In genomic region chr1:42746436-42747105, GRCh38 we compare ENCODE assay signal across 22 cellular contexts. TPM values are rescaled to one million over a fixed set of nuclear protein-coding genes. Genes with fewer than 3 reads are reported as not detected.
DNase-seq lines count a peak whose midpoint lies in the region; ATAC-seq, FAIRE-seq and TF ChIP-seq lines count a peak whose summit lies in the region.
"Had no signal": no experiment of that assay in that cellular context is flagged by ENCODE, and none has a peak within 500 bp of the region (broad histone marks: within the 10 kb centered on the region; RNA-seq: fewer than 3 reads in every experiment).

No MANE protein-coding gene starts in this region.

- H3K9ac ChIP-seq in K562 (ENCODE audit: insufficient read depth in 1 of 2, low read depth in 2 of 2, low read length in 2 of 2), result no peak overlapping the region

- POLR2A ChIA-PET in K562 (lab: Yijun Ruan, JAX), result interaction anchor here (0.5 to 2.1 kb wide), 4 partner anchors 20 to 1641 kb away, joined by 3 to 6 read pairs (median 3); partner anchors contain the start of genes C1orf50, P3H1 and YBX1

- no peaks in the 10 kb centered on the region for H3K79me2 ChIP-seq in K562 (ENCODE audit: control insufficient read depth, insufficient read depth, low read length)

- in situ Hi-C loops in K562 (cut with MboI) (loop anchor here (10.0 to 25.0 kb wide), 2 partner anchors 159 to 402 kb away; no protein-coding TSS in a partner anchor), GM13977 (cut with MboI; ENCODE audit: low pct_unique_long_range_greater_than_20kb, low sequenced_read_pairs, unreplicated experiment) (loop anchor here (10.0 to 25.0 kb wide), 2 partner anchors 172 to 409 kb away; partner anchors contain the start of gene FOXJ3)

- 91% methylated on average over 10 of the region's 12 CpGs for WGBS in K562 (ENCODE audit: insufficient coverage, low coverage, missing lambda C conversion rate)

- no TSS peak for BruUV-seq in K562 (replicated peaks; lab: Mats Ljungman, UMichigan)

- peaks cover 8% of the 10 kb centered on the region for H3K9me1 ChIP-seq in K562 (ENCODE audit: control insufficient read depth, insufficient read depth, low read length)

- no peak overlapping the region for H2AFZ ChIP-seq in K562 (ENCODE audit: low read depth, low read length)
- H2AFZ ChIP-seq: GM23338 had no signal

- no peak for TF ChIP-seq EP300 in K562 (IDR thresholded peaks at IDR 0.05; ENCODE audit: low read length)

- H3K9me3 ChIP-seq in K562 (replicated peaks; ENCODE audit: control insufficient read depth, insufficient read depth, low read depth, low read length) (no peaks in the 10 kb centered on the region), mucosa of descending colon (no peaks in the 10 kb centered on the region)

- intact Hi-C loops in cardiac septum (cut with DNase I) (loop anchor here (2.0 to 10.0 kb wide), 3 partner anchors 168 to 599 kb away; no protein-coding TSS in a partner anchor), Right ventricle myocardium inferior (cut with DNase I) (loop anchor here (2.0 to 10.0 kb wide), 2 partner anchors 170 to 602 kb away; no protein-coding TSS in a partner anchor), K562 (cut with micrococcal nuclease) (no loop called here), mucosa of descending colon (cut with DNase I, micrococcal nuclease) (loop anchor here (1.0 to 10.0 kb wide), 2 partner anchors 168 to 172 kb away; no protein-coding TSS in a partner anchor)

- TF ChIP-seq RAD21 in K562 (CRISPR knock-in tag; conservative IDR thresholded peaks at IDR 0.05 in 1 of 2, IDR thresholded peaks at IDR 0.05 in 1 of 2), result no peak

- no peak for TF ChIP-seq CTCF in K562 (IDR thresholded peaks at IDR 0.05 in 2 of 3, conservative IDR thresholded peaks at IDR 0.05 in 1 of 3; ENCODE audit: insufficient read depth in 2 of 3, low read depth in 1 of 3, low read length in 3 of 3)
- TF ChIP-seq CTCF in mucosa of descending colon (IDR thresholded peaks at IDR 0.05), result no peak
- no peak for TF ChIP-seq CTCF in GM13977 (IDR thresholded peaks at IDR 0.05; ENCODE audit: extremely low read depth, insufficient read depth, missing control alignments)

- H3K4me1 ChIP-seq in K562 (replicated peaks in 1 of 2; ENCODE audit: control insufficient read depth in 2 of 2, insufficient read depth in 2 of 2, low read length in 2 of 2), result no peaks in the 10 kb centered on the region
- H3K4me1 ChIP-seq in mucosa of descending colon (ENCODE audit: low read depth), result no peaks in the 10 kb centered on the region

- TF ChIP-seq POLR2A in K562 (conservative IDR thresholded peaks at IDR 0.05), result no peak

- peaks cover 0 to 5% of the 10 kb centered on the region in 2 experiments; a peak in 1 of 5 replicates for H3K27me3 ChIP-seq in K562 (ENCODE audit: control insufficient read depth in 2 of 2, insufficient read depth in 2 of 2, low read length in 2 of 2)

- peaks cover 47% of the 10 kb centered on the region; the same call in 2 of the 3 replicates for H3K36me3 ChIP-seq in K562 (ENCODE audit: control insufficient read depth, insufficient read depth, low read length)
- no peaks in the 10 kb centered on the region for H3K36me3 ChIP-seq in mucosa of descending colon (ENCODE audit: low read depth)

- no peak overlapping the region for H3K4me3 ChIP-seq in K562
- H3K4me3 ChIP-seq in mucosa of descending colon, result no peak overlapping the region
- H3K4me3 ChIP-seq: GM12878, GM23338 had no signal

- no peak for ATAC-seq in Right ventricle myocardium inferior
- ATAC-seq in K562, result no peak
- peak; percentile 12 for ATAC-seq in mucosa of descending colon
- ATAC-seq in HG03442 (IDR thresholded peaks at IDR 0.05; ENCODE audit: unreplicated experiment), result no peak

- peak; percentile 63 for DNase-seq in cardiac septum (ENCODE audit: low spot score)
- DNase-seq in Right ventricle myocardium inferior (ENCODE audit: missing footprints), result no peak
- no peak for DNase-seq in K562 (ENCODE audit: extremely low read depth in 1 of 4, low spot score in 3 of 4)
- no peak for DNase-seq in mucosa of descending colon
- DNase-seq in NCI-H2171 (lab: John Stamatoyannopoulos, UW), result no peak
- DNase-seq in GM13977 (ENCODE audit: low spot score), result no peak
- DNase-seq: DMS 273 treated with DMSO at 0.1 percent for 48 hours, DMS79, EL, NCI-H1417 treated with DMSO at 0.1 percent for 48 hours, NCI-H2081 treated with DMSO at 0.1 percent for 48 hours had no signal

- no peak overlapping the region for H3K27ac ChIP-seq in K562 (ENCODE audit: extremely low read depth, low read depth, low read length)
- H3K27ac ChIP-seq: C4-2B had no signal

- H4K20me1 ChIP-seq in K562 (replicated peaks; ENCODE audit: control insufficient read depth, insufficient read depth, low read length), result no peaks in the 10 kb centered on the region

- CTCF ChIA-PET in K562 (lab: Yijun Ruan, JAX; ENCODE audit: low intra/inter-chr PET ratio), result interaction anchor here (0.9 to 1.4 kb wide), 2 partner anchors 169 to 600 kb away, joined by 3 to 10 read pairs; no protein-coding TSS in a partner anchor

- no peak for FAIRE-seq in K562 (lab: Jason Lieb, UNC)
- FAIRE-seq: GM12878 had no signal

- H3K4me2 ChIP-seq in K562 (ENCODE audit: insufficient read depth, low read length), result no peak overlapping the region
- H3K4me2 ChIP-seq: GM23338 had no signal

RNA-seq across cellular contexts. Expression of gene CLDN19, which starts 6.5 kb away (rescaled TPM):
- total RNA-seq in cardiac septum (not detected), Right ventricle myocardium inferior (not detected), K562 (2014; rRNA removed) (not detected in 2 replicates), K562 (2014; rRNA removed; fragmentation: Illumina TruSeq; extraction: Trizol) (not detected in 2 replicates), K562 (2015; rRNA removed; fragmentation: Illumina TruSeq; extraction: Trizol) (not detected in 2 replicates), K562 (2021) (not detected in 2 replicates), mucosa of descending colon (under 1 TPM in 1 of 3 donors, not detected in 2; 0.09 TPM)
- not detected in 2 replicates for total RNA-seq in K562 (2011; cell fraction: chromatin; rRNA removed; ENCODE audit: low replicate concordance)
- total RNA-seq in K562 (2011; cell fraction: nucleolus; rRNA removed), result not detected in 2 replicates
- total RNA-seq in K562 (2011; cell fraction: nucleoplasm; rRNA removed), result not detected in 2 replicates
- polyA plus RNA-seq in K562 (2011; rRNA removed) (not detected in 2 replicates), K562 (2014; fragmentation: Illumina TruSeq; extraction: Trizol) (not detected in 2 replicates), K562 (2014; fragmentation: Nextera tagmentation; extraction: Ambion mirVana) (not detected), K562 (2014; rRNA removed) (not detected in 2 replicates)
- polyA plus RNA-seq in K562 (2011; cell fraction: cytosol; rRNA removed), result 0.03 TPM in 1 of 2 replicates, not detected in the other
- not detected in 2 replicates for polyA plus RNA-seq in K562 (2011; cell fraction: nucleus; rRNA removed)
- polyA plus RNA-seq in K562 (2012), result 0.03 TPM in 1 of 2 replicates, not detected in the other
- not detected in 2 replicates for polyA minus RNA-seq in K562 (2011; rRNA and poly(A)+ RNA removed)
- not detected in 2 replicates for polyA minus RNA-seq in K562 (2011; cell fraction: cytosol; rRNA and poly(A)+ RNA removed)
- not detected in 2 replicates for polyA minus RNA-seq in K562 (2011; cell fraction: nucleus; rRNA and poly(A)+ RNA removed)
- total RNA-seq: A673; B cell; CD8-positive, alpha-beta memory T cell; GM12878; PC-3; RPMI7951; SK-MEL-5 had no signal
- polyA plus RNA-seq: CD8-positive, alpha-beta memory T cell; GM12878; IgD-negative memory B cell had no signal

RNA-seq across cellular contexts. Expression of gene P3H1, which starts 20.3 kb away (rescaled TPM):
- total RNA-seq in cardiac septum, result 12.2 TPM
- total RNA-seq in Right ventricle myocardium inferior, result 9.3 TPM
- total RNA-seq in K562 (2011; cell fraction: chromatin; rRNA removed; ENCODE audit: low replicate concordance), result 176 and 400 TPM in 2 replicates
- total RNA-seq in K562 (2011; cell fraction: nucleolus; rRNA removed), result 273 and 316 TPM in 2 replicates
- 218 and 223 TPM in 2 replicates for total RNA-seq in K562 (2011; cell fraction: nucleoplasm; rRNA removed)
- 45.7 and 55.3 TPM in 2 replicates for total RNA-seq in K562 (2014; rRNA removed)
- 22.5 and 26.1 TPM in 2 replicates for total RNA-seq in K562 (2014; rRNA removed; fragmentation: Illumina TruSeq; extraction: Trizol)
- 39.2 and 40.8 TPM in 2 replicates for total RNA-seq in K562 (2015; rRNA removed; fragmentation: Illumina TruSeq; extraction: Trizol)
- total RNA-seq in K562 (2021), result 79.5 and 81.7 TPM in 2 replicates
- polyA plus RNA-seq in K562 (2011; rRNA removed), result 60.9 and 92.0 TPM in 2 replicates
- polyA plus RNA-seq in K562 (2011; cell fraction: cytosol; rRNA removed), result 76.7 and 89.6 TPM in 2 replicates
- 482 and 572 TPM in 2 replicates for polyA plus RNA-seq in K562 (2011; cell fraction: nucleus; rRNA removed)
- 38.4 and 79.3 TPM in 2 replicates for polyA plus RNA-seq in K562 (2012)
- 52.1 and 55.8 TPM in 2 replicates for polyA plus RNA-seq in K562 (2014; fragmentation: Illumina TruSeq; extraction: Trizol)
- 1 to 10 TPM; 1.7 to 5.0 TPM for polyA plus RNA-seq in K562 (2014; fragmentation: Nextera tagmentation; extraction: Ambion mirVana)
- 50.1 and 62.9 TPM in 2 replicates for polyA plus RNA-seq in K562 (2014; rRNA removed)
- polyA minus RNA-seq in K562 (2011; rRNA and poly(A)+ RNA removed), result 61.5 and 64.9 TPM in 2 replicates
- 52.2 and 52.3 TPM in 2 replicates for polyA minus RNA-seq in K562 (2011; cell fraction: cytosol; rRNA and poly(A)+ RNA removed)
- polyA minus RNA-seq in K562 (2011; cell fraction: nucleus; rRNA and poly(A)+ RNA removed), result 97.6 and 154 TPM in 2 replicates
- total RNA-seq in mucosa of descending colon, result 10 to 100 TPM in 2 of 3 donors, 1 to 10 TPM in 1; 8.0 to 20.0 (median 14.5) TPM

RNA-seq across cellular contexts. Expression of gene C1orf50, which starts 20.5 kb away (rescaled TPM):
- total RNA-seq in cardiac septum (11.0 TPM), Right ventricle myocardium inferior (8.7 TPM), K562 (2014; rRNA removed) (3.5 and 5.7 TPM in 2 replicates), K562 (2014; rRNA removed; fragmentation: Illumina TruSeq; extraction: Trizol) (5.2 and 8.1 TPM in 2 replicates), K562 (2015; rRNA removed; fragmentation: Illumina TruSeq; extraction: Trizol) (5.3 and 5.9 TPM in 2 replicates), K562 (2021) (5.7 and 8.5 TPM in 2 replicates), mucosa of descending colon (1 to 10 TPM; 4.4 to 9.8 (median 7.1) TPM)
- total RNA-seq in K562 (2011; cell fraction: chromatin; rRNA removed; ENCODE audit: low replicate concordance), result 18.1 and 39.6 TPM in 2 replicates
- 13.2 and 14.9 TPM in 2 replicates for total RNA-seq in K562 (2011; cell fraction: nucleolus; rRNA removed)
- 26.0 and 38.0 TPM in 2 replicates for total RNA-seq in K562 (2011; cell fraction: nucleoplasm; rRNA removed)
- polyA plus RNA-seq in K562 (2011; rRNA removed) (12.5 and 13.9 TPM in 2 replicates), K562 (2014; fragmentation: Illumina TruSeq; extraction: Trizol) (5.4 and 7.1 TPM in 2 replicates), K562 (2014; fragmentation: Nextera tagmentation; extraction: Ambion mirVana) (1 to 10 TPM in 1 of 2 experiments, under 1 TPM in 1; 0.55 to 1.8 TPM), K562 (2014; rRNA removed) (3.4 and 3.5 TPM in 2 replicates)
- 4.9 and 5.3 TPM in 2 replicates for polyA plus RNA-seq in K562 (2011; cell fraction: cytosol; rRNA removed)
- 3.7 and 8.0 TPM in 2 replicates for polyA plus RNA-seq in K562 (2011; cell fraction: nucleus; rRNA removed)
- polyA plus RNA-seq in K562 (2012), result 3.3 and 7.4 TPM in 2 replicates
- polyA minus RNA-seq in K562 (2011; rRNA and poly(A)+ RNA removed), result 9.5 and 11.0 TPM in 2 replicates
- 1.8 and 2.4 TPM in 2 replicates for polyA minus RNA-seq in K562 (2011; cell fraction: cytosol; rRNA and poly(A)+ RNA removed)
- 5.1 and 8.7 TPM in 2 replicates for polyA minus RNA-seq in K562 (2011; cell fraction: nucleus; rRNA and poly(A)+ RNA removed)

RNA-seq across cellular contexts. Expression of gene TMEM269, which starts 38.2 kb away (rescaled TPM):
- total RNA-seq in cardiac septum (not detected), Right ventricle myocardium inferior (not detected), K562 (2014; rRNA removed) (0.08 and 0.09 TPM in 2 replicates), K562 (2014; rRNA removed; fragmentation: Illumina TruSeq; extraction: Trizol) (0.18 and 0.22 TPM in 2 replicates), K562 (2015; rRNA removed; fragmentation: Illumina TruSeq; extraction: Trizol) (0.04 and 0.22 TPM in 2 replicates), K562 (2021) (0.27 and 0.34 TPM in 2 replicates), mucosa of descending colon (not detected)
- total RNA-seq in K562 (2011; cell fraction: chromatin; rRNA removed; ENCODE audit: low replicate concordance), result 0.53 and 2.8 TPM in 2 replicates
- 1.0 and 1.2 TPM in 2 replicates for total RNA-seq in K562 (2011; cell fraction: nucleolus; rRNA removed)
- total RNA-seq in K562 (2011; cell fraction: nucleoplasm; rRNA removed), result 1.4 and 1.8 TPM in 2 replicates
- polyA plus RNA-seq in K562 (2011; rRNA removed) (0.49 and 0.58 TPM in 2 replicates), K562 (2014; fragmentation: Illumina TruSeq; extraction: Trizol) (0.21 and 0.27 TPM in 2 replicates), K562 (2014; fragmentation: Nextera tagmentation; extraction: Ambion mirVana) (under 1 TPM; 0.18 to 0.21 TPM), K562 (2014; rRNA removed) (0.09 TPM in 2 replicates)
- polyA plus RNA-seq in K562 (2011; cell fraction: cytosol; rRNA removed), result 0.07 and 0.19 TPM in 2 replicates
- polyA plus RNA-seq in K562 (2011; cell fraction: nucleus; rRNA removed), result 0.61 and 1.6 TPM in 2 replicates
- polyA plus RNA-seq in K562 (2012), result 0.14 and 0.35 TPM in 2 replicates
- polyA minus RNA-seq in K562 (2011; rRNA and poly(A)+ RNA removed), result 0.25 and 0.75 TPM in 2 replicates
- not detected in 2 replicates for polyA minus RNA-seq in K562 (2011; cell fraction: cytosol; rRNA and poly(A)+ RNA removed)
- polyA minus RNA-seq in K562 (2011; cell fraction: nucleus; rRNA and poly(A)+ RNA removed), result 0.54 and 0.78 TPM in 2 replicates
- total RNA-seq: RPMI7951, SK-MEL-5 had no signal
- polyA plus RNA-seq: CD8-positive, alpha-beta memory T cell; IgD-negative memory B cell had no signal
